ENCODE assay signal across 8 cellular contexts in the genomic region with DNA sequence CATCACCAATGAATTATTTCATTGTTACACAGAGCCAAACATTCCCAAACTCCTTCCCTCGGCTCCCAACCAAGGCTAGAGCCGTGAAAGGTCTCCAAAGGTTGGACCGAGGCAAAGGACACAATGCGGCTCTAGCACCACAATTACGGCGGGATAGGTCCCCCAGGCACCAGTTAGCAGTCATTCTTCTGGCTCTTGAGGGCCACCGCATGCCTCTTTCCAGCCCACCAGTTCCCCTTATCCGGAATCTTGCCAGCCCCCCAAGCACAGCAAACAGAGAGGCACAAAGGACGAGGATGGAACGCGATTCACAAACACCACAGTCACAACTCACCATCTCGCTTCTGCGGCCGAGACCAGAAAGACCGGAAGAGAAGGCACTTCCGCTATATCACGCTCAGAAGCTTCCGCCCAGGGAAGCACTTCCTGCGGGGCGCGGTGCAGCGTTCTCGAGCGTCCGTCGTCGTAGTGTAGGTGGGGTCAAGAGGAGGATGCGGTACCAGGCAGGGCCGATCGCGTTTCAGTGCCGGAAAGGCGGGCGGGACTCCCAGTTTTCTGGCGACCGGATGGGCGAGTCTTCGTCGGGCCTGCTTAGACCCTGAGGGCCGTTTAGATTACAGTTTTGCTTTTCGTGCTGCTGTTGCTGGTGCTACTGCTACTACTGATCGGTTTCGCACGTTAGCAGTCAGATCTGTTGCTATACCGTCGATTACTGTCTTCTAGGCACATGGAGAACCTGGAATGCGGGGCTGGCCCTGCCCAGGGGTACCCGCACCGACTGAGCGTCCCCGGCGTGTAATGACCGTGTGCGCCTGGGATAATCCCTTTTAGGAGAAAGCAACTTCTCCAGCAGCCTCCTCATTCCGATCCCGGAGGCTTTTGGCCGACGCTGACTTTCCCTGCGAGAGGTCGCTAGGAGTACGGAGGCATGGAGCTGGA. TPM values are rescaled to one million over a fixed set of nuclear protein-coding genes. Genes with fewer than 3 reads are reported as not detected.
A peak's percentile ranks its signal among the peaks of the same experiment; 100 is the strongest.
DNase-seq lines count a peak whose midpoint lies in the region; ATAC-seq and TF ChIP-seq lines count a peak whose summit lies in the region.

A gene (minus strand): TSS at position 374 of the 939 bp plus-strand sequence. CDS start 37 bp downstream, at position 337.

- peaks cover 37% of the 10 kb centered on the region for H3K4me1 ChIP-seq in ACC112 (ENCODE audit: control insufficient read depth, insufficient read depth, low read length, unreplicated experiment)
- H3K4me1 ChIP-seq in breast epithelium = peaks cover 0 to 8% of the 10 kb centered on the region in 2 donors

- H3K36me3 ChIP-seq in ACC112 (ENCODE audit: insufficient read depth, low read length) (peaks cover 46% of the 10 kb centered on the region), breast epithelium (no peaks in the 10 kb centered on the region)

- DNase-seq in NCI-H2196 treated with DMSO at 0.1 percent for 48 hours (lab: John Stamatoyannopoulos, UW; ENCODE audit: unreplicated experiment) = peak; percentile 95
- DNase-seq in breast epithelium (ENCODE audit: low spot score in 2 of 2) = peak; percentile 94 to 97

- H3K9me3 ChIP-seq in breast epithelium = no peaks in the 10 kb centered on the region
- H3K9me3 ChIP-seq in iPS-18c (ENCODE audit: control insufficient read depth, insufficient read depth, low read length) = peaks cover 2% of the 10 kb centered on the region

- H3K27me3 ChIP-seq in ACC112 (ENCODE audit: insufficient read depth, low read length) (no peaks in the 10 kb centered on the region), breast epithelium (no peaks in the 10 kb centered on the region)

- H2AFZ ChIP-seq in ACC112 (ENCODE audit: low read length, unreplicated experiment) = peak within 1 kb of the TSS; percentile 88

- intact Hi-C loops in breast epithelium (cut with DNase I; ENCODE audit: low total_unique reads) = no loop called here

- H3K27ac ChIP-seq in ACC112 (ENCODE audit: low read depth, low read length) (peak within 1 kb of the TSS; percentile 95), VCaP (peak within 1 kb of the TSS; percentile 91), breast epithelium (peak within 1 kb of the TSS; percentile 97 to 99), skin epidermis (peak within 1 kb of the TSS; percentile 89 to 98 (median 95))

- peak; percentile 95 for ATAC-seq in GM18870 (IDR thresholded peaks at IDR 0.05; ENCODE audit: unreplicated experiment)
- peak; percentile 98 for ATAC-seq in HG03135 (IDR thresholded peaks at IDR 0.05; ENCODE audit: unreplicated experiment)

- H3K4me3 ChIP-seq in ACC112 (ENCODE audit: low read depth, low read length) (peak within 1 kb of the TSS; percentile 99), breast epithelium (peak within 1 kb of the TSS; percentile 74 to 88 (median 75)), iPS-18c (ENCODE audit: insufficient read depth, low read depth, low read length) (peak within 1 kb of the TSS; percentile 98), skin epidermis (peak within 1 kb of the TSS; percentile 64 to 89 (median 73))

- TF ChIP-seq POLR2A in breast epithelium (IDR thresholded peaks at IDR 0.05) = peak; percentile 49

- TF ChIP-seq CTCF in VCaP (conservative IDR thresholded peaks at IDR 0.05) (no peak), breast epithelium (IDR thresholded peaks at IDR 0.05) (no peak)

- H3K79me2 ChIP-seq in ACC112 (ENCODE audit: control insufficient read depth, insufficient read depth, low read length, unreplicated experiment) = peaks cover 48% of the 10 kb centered on the region

RNA-seq across cellular contexts. Expression of the gene that starts here (rescaled TPM):
- 100 to 1,000 TPM; 165 to 341 (median 206) TPM for total RNA-seq in breast epithelium

Comparison
In these comparisons a context has a peak if more than half of its experiments do, and no peak if none do; other contexts are left out.
1. Peak in every context shown above with its lines: DNase-seq, ATAC-seq, H3K4me3 ChIP-seq and H3K27ac ChIP-seq.